10 cellular contexts compared by ENCODE assay signal in the genomic region with DNA sequence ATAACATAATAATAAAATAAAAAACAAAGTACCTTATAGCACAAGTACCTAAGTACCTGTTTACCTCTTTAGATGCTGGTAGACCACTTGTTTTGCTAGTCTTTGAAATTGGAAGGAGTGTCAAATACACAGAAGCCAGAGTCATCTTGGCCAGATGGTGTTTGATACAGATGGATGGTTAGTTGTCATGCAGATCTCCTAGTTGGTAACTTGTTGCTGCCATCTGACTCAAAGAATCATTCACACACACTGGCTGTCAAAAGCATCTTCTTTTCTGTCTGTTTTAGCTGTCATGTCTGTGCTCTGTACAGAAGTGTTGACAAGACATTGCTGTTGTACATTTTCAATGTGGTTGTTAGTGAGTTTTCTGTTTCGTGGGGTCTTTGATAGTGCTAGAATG. TPM values are rescaled to one million over a fixed set of nuclear protein-coding genes. Genes with fewer than 3 reads are reported as not detected.
DNase-seq lines count a peak whose midpoint lies in the region; ATAC-seq, FAIRE-seq and TF ChIP-seq lines count a peak whose summit lies in the region.
"Had no signal": no experiment of that assay in that cellular context is flagged by ENCODE, and none has a peak within 500 bp of the region (broad histone marks: within the 10 kb centered on the region; RNA-seq: fewer than 3 reads in every experiment).

No MANE protein-coding gene starts in this region.

- H3K4me3 ChIP-seq in vagina (no peak overlapping the region), pancreas (no peak overlapping the region)

- POLR2A ChIA-PET in GM10248 (lab: Yijun Ruan, JAX): no interaction called here
- POLR2A ChIA-PET in activated naive CD8-positive, alpha-beta T cell treated with anti-CD3 and anti-CD28 coated beads, Interleukin-2, amount 10 ng/mL, durations not matched to agents 7 days and 5 days (lab: Charles Lee): no interaction called here

- peak overlapping the region; percentile 10 for H3K4me3 Mint-ChIP-seq in activated naive CD8-positive, alpha-beta T cell treated with anti-CD3 and anti-CD28 coated beads, Interleukin-2, amount 10 ng/mL, durations not matched to agents 7 days and 5 days

- TF ChIP-seq CTCF in GM10248 (IDR thresholded peaks at IDR 0.05; ENCODE audit: control extremely low read depth, extremely low read depth, low read depth, missing control alignments) (no peak), vagina (IDR thresholded peaks at IDR 0.05) (no peak), pancreas (IDR thresholded peaks at IDR 0.05) (no peak)

- peaks cover 15% of the 10 kb centered on the region for H3K4me1 Mint-ChIP-seq in activated naive CD8-positive, alpha-beta T cell treated with anti-CD3 and anti-CD28 coated beads, Interleukin-2, amount 10 ng/mL, durations not matched to agents 7 days and 5 days

- no peak overlapping the region for H3K27ac ChIP-seq in vagina
- no peak overlapping the region for H3K27ac ChIP-seq in pancreas
- H3K27ac ChIP-seq: parathyroid adenoma had no signal

- DNase-seq in GM10248 (ENCODE audit: extremely low spot score) (peak; percentile 11), Right ventricle myocardium superior (no peak), vagina (ENCODE audit: extremely low spot score in 2 of 2) (no peak), pancreas (no peak)
- no peak for DNase-seq in activated naive CD8-positive, alpha-beta T cell treated with anti-CD3 and anti-CD28 coated beads, Interleukin-2, amount 10 ng/mL, durations not matched to agents 7 days and 5 days
- DNase-seq in stimulated activated naive CD4-positive, alpha-beta T cell treated with Interleukin-2 at 50 U/mL for 16 hours (lab: John Stamatoyannopoulos, UW): no peak
- DNase-seq: foreskin melanocyte had no signal

- peaks cover 2% of the 10 kb centered on the region for H3K9me3 Mint-ChIP-seq in activated naive CD8-positive, alpha-beta T cell treated with anti-CD3 and anti-CD28 coated beads, Interleukin-2, amount 10 ng/mL, durations not matched to agents 7 days and 5 days

- peaks cover 9% of the 10 kb centered on the region for H3K4me1 ChIP-seq in vagina
- H3K4me1 ChIP-seq in pancreas: no peaks in the 10 kb centered on the region

- H3K36me3 ChIP-seq in vagina (peaks cover 0 to 9% of the 10 kb centered on the region in 2 donors), pancreas (peaks cover 0 to 11% (median 0%) of the 10 kb centered on the region in 3 donors)

- whole genome bisulfite sequencing in pancreas, 2 donors: 84 to 100% methylated on average over 1 of the region's 1 CpG

- CTCF ChIA-PET in GM10248 (lab: Yijun Ruan, JAX): interaction anchor here (1.1 kb wide), 1 partner anchor 8 kb away, joined by 3 read pairs; no protein-coding TSS in a partner anchor

- H3K27me3 Mint-ChIP-seq in activated naive CD8-positive, alpha-beta T cell treated with anti-CD3 and anti-CD28 coated beads, Interleukin-2, amount 10 ng/mL, durations not matched to agents 7 days and 5 days: no peaks in the 10 kb centered on the region

- H3K27me3 ChIP-seq in vagina: no peaks in the 10 kb centered on the region
- H3K27me3 ChIP-seq in pancreas: no peaks in the 10 kb centered on the region

- TF ChIP-seq POLR2A in vagina (IDR thresholded peaks at IDR 0.05): no peak

- peaks cover 40% of the 10 kb centered on the region for H3K36me3 Mint-ChIP-seq in activated naive CD8-positive, alpha-beta T cell treated with anti-CD3 and anti-CD28 coated beads, Interleukin-2, amount 10 ng/mL, durations not matched to agents 7 days and 5 days

- FAIRE-seq in pancreas (lab: Jason Lieb, UNC): no peak

- H3K9me3 ChIP-seq in vagina: no peaks in the 10 kb centered on the region
- H3K9me3 ChIP-seq in pancreas: no peaks in the 10 kb centered on the region

- intact Hi-C loops in Right ventricle myocardium superior (cut with DNase I) (no loop called here), vagina (cut with DNase I) (no loop called here), pancreas (cut with DNase I) (no loop called here)

- peak; percentile 25 for ATAC-seq in GM19468 (IDR thresholded peaks at IDR 0.05; ENCODE audit: extremely low read depth, unreplicated experiment)
- ATAC-seq in HG03159 (IDR thresholded peaks at IDR 0.05; ENCODE audit: unreplicated experiment): peak; percentile 92
- no peak for ATAC-seq in activated naive CD8-positive, alpha-beta T cell treated with anti-CD3 and anti-CD28 coated beads, Interleukin-2, amount 10 ng/mL, durations not matched to agents 7 days and 5 days (ENCODE audit: low read depth)
- ATAC-seq in Right ventricle myocardium superior (ENCODE audit: poor library complexity): no peak
- ATAC-seq in pancreas: no peak

- peak overlapping the region; percentile 31 for H3K27ac Mint-ChIP-seq in activated naive CD8-positive, alpha-beta T cell treated with anti-CD3 and anti-CD28 coated beads, Interleukin-2, amount 10 ng/mL, durations not matched to agents 7 days and 5 days

RNA-seq across cellular contexts. Expression of gene TANK, which starts 39.7 kb away (rescaled TPM):
- total RNA-seq in activated naive CD8-positive, alpha-beta T cell treated with anti-CD3 and anti-CD28 coated beads, Interleukin-2, amount 10 ng/mL, durations not matched to agents 7 days and 5 days: 10 to 100 TPM; 76.9 to 77.6 TPM
- total RNA-seq in Right ventricle myocardium superior: 25.7 TPM
- total RNA-seq in vagina: 94.0 TPM
- 10 to 100 TPM; 13.0 to 30.3 (median 16.0) TPM for total RNA-seq in pancreas
- polyA plus RNA-seq in pancreas: 10 to 100 TPM; 10.9 to 20.8 TPM

Comparison
In these comparisons a context has a peak if more than half of its experiments do, and no peak if none do; other contexts are left out.
1. ATAC-seq: peak in GM19468 (single experiment) and HG03159 (single experiment); none in activated naive CD8-positive, alpha-beta T cell treated with anti-CD3 and anti-CD28 coated beads, Interleukin-2, amount 10 ng/mL, durations not matched to agents 7 days and 5 days (single experiment), Right ventricle myocardium superior (single experiment) and pancreas (0 of 4).